ENCODE assay signal across 8 cellular contexts in genomic region chr19:39125554-39126311, GRCh38. TPM values are rescaled to one million over a fixed set of nuclear protein-coding genes. Genes with fewer than 3 reads are reported as not detected.
A peak's percentile ranks its signal among the peaks of the same experiment; 100 is the strongest.
DNase-seq lines count a peak whose midpoint lies in the region; ATAC-seq, FAIRE-seq and TF ChIP-seq lines count a peak whose summit lies in the region.

TSS of gene PAK4 (plus strand) at chr19:39125786. CDS start at chr19:39169554, 43,768 bp downstream.

- peak within 1 kb of the TSS; percentile 29 to 69 for H3K9ac ChIP-seq in kidney (ENCODE audit: low read length in 2 of 2)

- H3K27me3 Mint-ChIP-seq in chondrocyte (ENCODE audit: low read depth): peaks cover 3% of the 10 kb centered on the region

- H3K4me1 ChIP-seq in kidney (ENCODE audit: control insufficient read depth in 1 of 2, insufficient read depth in 1 of 2, low read depth in 1 of 2, low read length in 2 of 2): peaks cover 14 to 33% of the 10 kb centered on the region in 2 donors

- TF ChIP-seq CTCF in chondrocyte (IDR thresholded peaks at IDR 0.05) (no peak), kidney (IDR thresholded peaks at IDR 0.05; ENCODE audit: borderline replicate concordance, extremely low read depth, insufficient read depth) (no peak)

- no peaks in the 10 kb centered on the region for H3K9me3 ChIP-seq in kidney (ENCODE audit: control insufficient read depth in 1 of 2, low read length in 2 of 2)

- H3K27ac Mint-ChIP-seq in chondrocyte (ENCODE audit: unreplicated experiment): peak within 1 kb of the TSS; percentile 98

- TF ChIP-seq POLR2A in GM19099 (IDR thresholded peaks at IDR 0.05; ENCODE audit: extremely low read depth, insufficient read length, low read depth): peak; percentile 76

- peak within 1 kb of the TSS; percentile 93 to 98 for H3K27ac ChIP-seq in kidney (ENCODE audit: low read depth in 2 of 2, low read length in 2 of 2)

- peak; percentile 94 for FAIRE-seq in kidney (lab: Jason Lieb, UNC)

- H3K36me3 Mint-ChIP-seq in chondrocyte (ENCODE audit: low read depth): peaks cover 1% of the 10 kb centered on the region

- intact Hi-C loops in kidney (cut with DNase I): loop anchor here (10.0 kb wide), 1 partner anchor 59 kb away; no protein-coding TSS in a partner anchor

- peak within 1 kb of the TSS; percentile 98 for H3K4me3 Mint-ChIP-seq in chondrocyte (ENCODE audit: unreplicated experiment)

- no peaks in the 10 kb centered on the region for H3K9me3 Mint-ChIP-seq in chondrocyte (ENCODE audit: low read depth)

- DNase-seq in AG20443 (ENCODE audit: low spot score) (peak; percentile 100), NCI-H510A treated with DMSO at 0.1 percent for 48 hours (lab: John Stamatoyannopoulos, UW) (peak; percentile 97), chondrocyte (ENCODE audit: low spot score) (no peak), kidney (peak; percentile 99)
- DNase-seq in activated CD4-positive, alpha-beta T cell treated with anti-CD3 and anti-CD28 coated beads for 24 hours (ENCODE audit: low read depth in 2 of 2): peak; percentile 98
- peak; percentile 99 for DNase-seq in stimulated activated CD4-positive, alpha-beta T cell treated with anti-CD3 and anti-CD28 coated beads, Interleukin-15, amount 100 ng/mL, for 24 hours

- peak within 1 kb of the TSS; percentile 80 to 84 for H3K4me3 ChIP-seq in kidney (ENCODE audit: low read length in 2 of 2)

- ATAC-seq in HG03432 (IDR thresholded peaks at IDR 0.05; ENCODE audit: unreplicated experiment): peak; percentile 90

- H3K4me1 Mint-ChIP-seq in chondrocyte (ENCODE audit: low read depth): peaks cover 40% of the 10 kb centered on the region

- H3K36me3 ChIP-seq in kidney (ENCODE audit: control insufficient read depth in 1 of 2, insufficient read depth in 2 of 2, low read length in 2 of 2): no peaks in the 10 kb centered on the region

RNA-seq across cellular contexts. Expression of gene PAK4, which starts in this region (rescaled TPM):
- total RNA-seq in chondrocyte (12.3 to 16.7 TPM (median 14.4 TPM) in 3 replicates), kidney (55.6 TPM)
- polyA plus RNA-seq in kidney (ENCODE audit: insufficient read depth, low read depth, low replicate concordance): 52.5 TPM
